8 cellular contexts compared by ENCODE assay signal in genomic region chr7:66739953-66740301, GRCh38. TPM values are rescaled to one million over a fixed set of nuclear protein-coding genes. Genes with fewer than 3 reads are reported as not detected.
DNase-seq lines count a peak whose midpoint lies in the region; ATAC-seq and TF ChIP-seq lines count a peak whose summit lies in the region.

No MANE protein-coding gene starts in this region.

- H3K9me3 ChIP-seq in MM.1S (replicated peaks; ENCODE audit: insufficient read depth, low read length), result no peaks in the 10 kb centered on the region

- peaks cover 8% of the 10 kb centered on the region; the same call in 1 of the 2 replicates for H3F3A ChIP-seq in MM.1S (ENCODE audit: insufficient read depth, low read length)

- ATAC-seq in GM19324 (IDR thresholded peaks at IDR 0.05; ENCODE audit: low FRiP score, unreplicated experiment) (peak; percentile 0), HG02759 (IDR thresholded peaks at IDR 0.05; ENCODE audit: unreplicated experiment) (no peak), GM18502 (IDR thresholded peaks at IDR 0.05; ENCODE audit: poor library complexity, unreplicated experiment) (no peak)
- no peak for ATAC-seq in natural killer cell treated with Interleukin-12 subunit alpha and Interleukin-12 subunit beta and Interleukin-15 and Interleukin-18, amount 100 ng/mL, for 72 hours

- H3K79me2 ChIP-seq in MM.1S (ENCODE audit: low read length), result peaks cover 43% of the 10 kb centered on the region

- peaks cover 3% of the 10 kb centered on the region; the same call in 1 of the 2 replicates for H3K4me1 ChIP-seq in MM.1S (ENCODE audit: low read length)

- H3K27me3 ChIP-seq in MM.1S (replicated peaks; ENCODE audit: insufficient read depth, low read length), result no peaks in the 10 kb centered on the region
- no peaks in the 10 kb centered on the region for H3K27me3 ChIP-seq in dorsolateral prefrontal cortex

- peak overlapping the region; percentile 70 for H3K4me2 ChIP-seq in MM.1S (ENCODE audit: low read depth, low read length)

- no peak for TF ChIP-seq CTCF in MM.1S (IDR thresholded peaks at IDR 0.05; ENCODE audit: low read length)
- TF ChIP-seq CTCF in dorsolateral prefrontal cortex (IDR thresholded peaks at IDR 0.05 in 54 of 56, conservative IDR thresholded peaks at IDR 0.05 in 2 of 56; ENCODE audit: low read depth in 1 of 56, partially characterized antibody in 56 of 56), result no peak

- H3K27ac Mint-ChIP-seq in natural killer cell treated with Interleukin-12 subunit alpha and Interleukin-12 subunit beta and Interleukin-15 and Interleukin-18, amount 100 ng/mL, for 72 hours, result peak overlapping the region; percentile 95 to 98

- H3K27ac ChIP-seq in MM.1S (ENCODE audit: low read length) (peak overlapping the region; percentile 90), dorsolateral prefrontal cortex (peak overlapping the region; percentile 68 to 99 (median 94))

- H3K4me3 ChIP-seq in MM.1S (ENCODE audit: low read length) (peak overlapping the region; percentile 97), dorsolateral prefrontal cortex (peak overlapping the region; percentile 56 to 100 (median 95))

- no peaks in the 10 kb centered on the region for H3K36me3 ChIP-seq in MM.1S (replicated peaks; ENCODE audit: insufficient read depth, low read length)

- H3K4me3 Mint-ChIP-seq in natural killer cell treated with Interleukin-12 subunit alpha and Interleukin-12 subunit beta and Interleukin-15 and Interleukin-18, amount 100 ng/mL, for 72 hours, result peak overlapping the region; percentile 93

- peaks cover 4% of the 10 kb centered on the region for H3K9me3 Mint-ChIP-seq in natural killer cell treated with Interleukin-12 subunit alpha and Interleukin-12 subunit beta and Interleukin-15 and Interleukin-18, amount 100 ng/mL, for 72 hours

- no peaks in the 10 kb centered on the region for H3K27me3 Mint-ChIP-seq in natural killer cell treated with Interleukin-12 subunit alpha and Interleukin-12 subunit beta and Interleukin-15 and Interleukin-18, amount 100 ng/mL, for 72 hours

- peak overlapping the region; percentile 91 for H2AFZ ChIP-seq in MM.1S (ENCODE audit: low read length)

- no peaks in the 10 kb centered on the region for H4K20me1 ChIP-seq in MM.1S (ENCODE audit: insufficient read depth, low read length)

- peak overlapping the region; percentile 88 for H3K9ac ChIP-seq in MM.1S (ENCODE audit: low read length)

- intact Hi-C loops in dorsolateral prefrontal cortex (cut with DNase I), result loop anchor here (2.0 to 10.0 kb wide), 5 partner anchors 58 to 181 kb away; partner anchors contain the start of gene TMEM248 (in 1 of the 2)

- peaks cover 13% of the 10 kb centered on the region for H3K36me3 Mint-ChIP-seq in natural killer cell treated with Interleukin-12 subunit alpha and Interleukin-12 subunit beta and Interleukin-15 and Interleukin-18, amount 100 ng/mL, for 72 hours

- H3K4me1 Mint-ChIP-seq in natural killer cell treated with Interleukin-12 subunit alpha and Interleukin-12 subunit beta and Interleukin-15 and Interleukin-18, amount 100 ng/mL, for 72 hours (ENCODE audit: low read depth in 2 of 2), result peaks cover 11 to 24% of the 10 kb centered on the region in 2 donors

- DNase-seq in MM.1S (no peak), dorsolateral prefrontal cortex (no peak), NCI-H1417 treated with DMSO at 0.1 percent for 48 hours (lab: John Stamatoyannopoulos, UW) (no peak), NCI-H1417 (lab: John Stamatoyannopoulos, UW) (no peak)
- no peak for DNase-seq in natural killer cell treated with Interleukin-12 subunit alpha and Interleukin-12 subunit beta and Interleukin-15 and Interleukin-18, amount 100 ng/mL, for 72 hours (ENCODE audit: low spot score)

- no peaks in the 10 kb centered on the region for H3K9me2 ChIP-seq in MM.1S (replicated peaks; ENCODE audit: insufficient read depth, low read length)

RNA-seq across cellular contexts. Expression of gene RABGEF1, which starts 0.6 kb away (rescaled TPM):
- total RNA-seq in dorsolateral prefrontal cortex, result 10 to 100 TPM; 30.2 to 59.5 (median 45.8) TPM
- 10 to 100 TPM; 33.2 to 44.8 TPM for total RNA-seq in natural killer cell treated with Interleukin-12 subunit alpha and Interleukin-12 subunit beta and Interleukin-15 and Interleukin-18, amount 100 ng/mL, for 72 hours
